ENCODE assay signal across 25 cellular contexts in genomic region chr9:136771907-136772306, GRCh38. TPM values are rescaled to one million over a fixed set of nuclear protein-coding genes. Genes with fewer than 3 reads are reported as not detected.
DNase-seq lines count a peak whose midpoint lies in the region; ATAC-seq and TF ChIP-seq lines count a peak whose summit lies in the region.
"Had no signal": no experiment of that assay in that cellular context is flagged by ENCODE, and none has a peak within 500 bp of the region (broad histone marks: within the 10 kb centered on the region; RNA-seq: fewer than 3 reads in every experiment).

No MANE protein-coding gene starts in this region.

- H3K27ac ChIP-seq in AG04450 (ENCODE audit: low read depth, low read length) (peak overlapping the region; percentile 11), neuronal stem cell (replicated peaks; ENCODE audit: low read length) (no peak overlapping the region)
- H3K27ac ChIP-seq: A549, PC-9 had no signal

- no peaks in the 10 kb centered on the region for H3K79me1 ChIP-seq in neuronal stem cell (ENCODE audit: low read depth, low read length)

- POLR2A ChIA-PET in AG04450 (lab: Yijun Ruan, JAX) = interaction anchor here (0.6 kb wide), 1 partner anchor 12 kb away, joined by 3 read pairs; no protein-coding TSS in a partner anchor

- H3K27me3 ChIP-seq in AG04450 (ENCODE audit: control insufficient read depth, insufficient read depth, low read length) = peaks cover 9% of the 10 kb centered on the region
- H3K27me3 ChIP-seq in neuronal stem cell (ENCODE audit: control insufficient read depth in 3 of 3, insufficient read depth in 3 of 3, low read depth in 1 of 3, low read length in 3 of 3) = peaks cover 0 to 8% (median 2%) of the 10 kb centered on the region in 3 experiments

- no peak overlapping the region for H3K18ac ChIP-seq in neuronal stem cell (ENCODE audit: low read length)

- H2BK12ac ChIP-seq in neuronal stem cell (ENCODE audit: low read length) = no peak overlapping the region

- H3K36me3 Mint-ChIP-seq in T-helper 17 cell (ENCODE audit: low read depth) = no peaks in the 10 kb centered on the region
- H3K36me3 Mint-ChIP-seq: CD4-positive, alpha-beta memory T cell had no signal

- CTCF ChIA-PET in AG04450 (lab: Charles Lee) = interaction anchor here (0.9 to 1.2 kb wide), 2 partner anchors 11 to 45 kb away, joined by 3 to 8 read pairs; no protein-coding TSS in a partner anchor

- no peak overlapping the region for H3K4me2 ChIP-seq in neuronal stem cell (ENCODE audit: insufficient read depth, low read length, poor library complexity, severe bottlenecking)
- H3K4me2 ChIP-seq: A549, GM23338, PC-9 had no signal

- DNase-seq in AG04450 (ENCODE audit: low read depth, low spot score) (no peak), GM13977 (ENCODE audit: low spot score) (peak; percentile 7), T-helper 17 cell (no peak), neuronal stem cell (ENCODE audit: low spot score) (no peak), sciatic nerve (ENCODE audit: low spot score) (no peak)
- DNase-seq in stimulated activated CD4-positive, alpha-beta T cell treated with anti-CD3 and anti-CD28 coated beads, Interleukin-15, amount 100 ng/mL, for 24 hours = no peak
- DNase-seq: C1 segment of cervical spinal cord; Caco-2; CD4-positive, alpha-beta memory T cell; KG1; MG63; NCI-H1417; NCI-H1694; NCI-H2029 treated with DMSO at 0.1 percent for 48 hours; NCI-H2227 treated with DMSO at 0.1 percent for 48 hours; NCI-H526 treated with DMSO at 0.1 percent for 48 hours; PC-9; RPMI8226; SHP77 had no signal

- ATAC-seq in T-helper 17 cell (no peak), sciatic nerve (no peak), GM18511 (IDR thresholded peaks at IDR 0.05; ENCODE audit: unreplicated experiment) (no peak)
- ATAC-seq: A549, GM23338 had no signal

- H3K23ac ChIP-seq in neuronal stem cell (ENCODE audit: low read depth, low read length, poor library complexity) = no peak overlapping the region

- H3K4me1 ChIP-seq in neuronal stem cell (ENCODE audit: control insufficient read depth in 2 of 2, insufficient read depth in 1 of 2, low read depth in 1 of 2, low read length in 2 of 2) = peaks cover 2% of the 10 kb centered on the region in 2 donors
- H3K4me1 ChIP-seq: HAP-1 had no signal

- intact Hi-C loops in sciatic nerve (cut with DNase I) = no loop called here

- peaks cover 9% of the 10 kb centered on the region for H3K9me3 ChIP-seq in AG04450 (ENCODE audit: control insufficient read depth, insufficient read depth, low read length)
- H3K9me3 ChIP-seq in T-helper 17 cell (ENCODE audit: control insufficient read depth, low read length, poor library complexity, severe bottlenecking) = no peaks in the 10 kb centered on the region
- peaks cover 6 to 12% of the 10 kb centered on the region in 2 donors for H3K9me3 ChIP-seq in neuronal stem cell (replicated peaks in 1 of 2; ENCODE audit: control insufficient read depth in 2 of 2, insufficient read depth in 1 of 2, low read depth in 1 of 2, low read length in 2 of 2)
- H3K9me3 ChIP-seq: HAP-1 had no signal

- TF ChIP-seq CTCF in AG04450 (IDR thresholded peaks at IDR 0.05; ENCODE audit: low read depth, low read length) = no peak
- TF ChIP-seq CTCF in GM13977 (IDR thresholded peaks at IDR 0.05; ENCODE audit: extremely low read depth, insufficient read depth, missing control alignments) = no peak

- H4K8ac ChIP-seq in neuronal stem cell (ENCODE audit: low read depth, low read length) = no peak overlapping the region

- H3K4me3 Mint-ChIP-seq in T-helper 17 cell = no peak overlapping the region
- H3K4me3 Mint-ChIP-seq: CD4-positive, alpha-beta memory T cell; GM23338 had no signal

- no peak overlapping the region for H3K4ac ChIP-seq in neuronal stem cell (ENCODE audit: low read length)

- H2BK120ac ChIP-seq in neuronal stem cell (ENCODE audit: low read depth, low read length) = no peak overlapping the region

- no peak overlapping the region for H2BK15ac ChIP-seq in neuronal stem cell (ENCODE audit: low read length)

- H2AK5ac ChIP-seq in neuronal stem cell (ENCODE audit: low read depth, low read length) = peak overlapping the region; percentile 61

- in situ Hi-C loops in GM13977 (cut with MboI; ENCODE audit: low pct_unique_long_range_greater_than_20kb, low sequenced_read_pairs, unreplicated experiment) = loop anchor here (10.0 kb wide), 1 partner anchor 263 kb away; the partner anchor contains the start of gene FUT7

- WGBS in neuronal stem cell (ENCODE audit: extremely low coverage in 2 of 2, insufficient read length in 2 of 2, insufficient replicate concordance in 1 of 2), 2 donors = no CpG with 5 or more reads among the region's 3 CpGs

- no peak overlapping the region for H2BK5ac ChIP-seq in neuronal stem cell (ENCODE audit: low read length)

- H3K4me3 ChIP-seq in AG04450 (ENCODE audit: low read depth, low read length) = no peak overlapping the region
- no peak overlapping the region for H3K4me3 ChIP-seq in neuronal stem cell (ENCODE audit: low read length in 2 of 2)
- H3K4me3 ChIP-seq: A549, GM23338, HAP-1, MG63, PC-9 had no signal

- H3K14ac ChIP-seq in neuronal stem cell (ENCODE audit: low read length) = no peak overlapping the region

- H4K91ac ChIP-seq in neuronal stem cell (ENCODE audit: low read depth, low read length, poor library complexity) = no peak overlapping the region

- H2AFZ ChIP-seq in neuronal stem cell (ENCODE audit: low read length) = no peak overlapping the region
- H2AFZ ChIP-seq: GM23338, PC-9 had no signal

- H3K9ac ChIP-seq in neuronal stem cell (ENCODE audit: low read depth, low read length, poor library complexity) = no peak overlapping the region

- no peaks in the 10 kb centered on the region for H3K36me3 ChIP-seq in neuronal stem cell (replicated peaks in 1 of 2; ENCODE audit: control insufficient read depth in 2 of 2, insufficient read depth in 2 of 2, low read length in 2 of 2)
- H3K36me3 ChIP-seq: HAP-1, MG63 had no signal

- peak overlapping the region; percentile 51 for H3K27ac Mint-ChIP-seq in T-helper 17 cell
- H3K27ac Mint-ChIP-seq: GM23338 had no signal

- peaks cover 18% of the 10 kb centered on the region for H3K27me3 Mint-ChIP-seq in T-helper 17 cell

- peaks cover 11% of the 10 kb centered on the region for H3K4me1 Mint-ChIP-seq in T-helper 17 cell

RNA-seq across cellular contexts. Expression of gene LCN15, which starts 7.6 kb away (rescaled TPM):
- not detected in 2 replicates for polyA plus RNA-seq in AG04450 (2011; rRNA removed)
- polyA minus RNA-seq in AG04450 (2011; rRNA and poly(A)+ RNA removed) = not detected in 2 replicates
- total RNA-seq in T-helper 17 cell (not detected), sciatic nerve (not detected)
- 0.03 TPM for polyA plus RNA-seq in neuronal stem cell (2013, experiment 1 of 2)
- 0.08 TPM for polyA plus RNA-seq in neuronal stem cell (2013, experiment 2 of 2)
- total RNA-seq: Caco-2; CD4-positive, alpha-beta memory T cell; NCI-H460; PC-9 had no signal
- polyA plus RNA-seq: CD4-positive, alpha-beta memory T cell had no signal

RNA-seq across cellular contexts. Expression of gene LCN8, which starts 13.9 kb away (rescaled TPM):
- not detected in 2 replicates for polyA plus RNA-seq in AG04450 (2011; rRNA removed)
- not detected in 2 replicates for polyA minus RNA-seq in AG04450 (2011; rRNA and poly(A)+ RNA removed)
- total RNA-seq in T-helper 17 cell (under 1 TPM in 1 of 2 donors, not detected in 1; 0.65 TPM), sciatic nerve (not detected)
- not detected for polyA plus RNA-seq in neuronal stem cell (2013, experiment 1 of 2)
- not detected for polyA plus RNA-seq in neuronal stem cell (2013, experiment 2 of 2)
- total RNA-seq: Caco-2; CD4-positive, alpha-beta memory T cell; GM23338; NCI-H460; PC-9; SK-MEL-5 had no signal
- polyA plus RNA-seq: A549, GM23338 had no signal

RNA-seq across cellular contexts. Expression of gene TMEM141, which starts 19.2 kb away (rescaled TPM):
- 34.9 and 44.3 TPM in 2 replicates for polyA plus RNA-seq in AG04450 (2011; rRNA removed)
- 9.3 and 18.9 TPM in 2 replicates for polyA minus RNA-seq in AG04450 (2011; rRNA and poly(A)+ RNA removed)
- total RNA-seq in T-helper 17 cell (10 to 100 TPM; 16.5 to 21.8 TPM), sciatic nerve (37.8 TPM)
- polyA plus RNA-seq in neuronal stem cell (2013, experiment 1 of 2) = 30.7 TPM
- 29.9 TPM for polyA plus RNA-seq in neuronal stem cell (2013, experiment 2 of 2)

RNA-seq across cellular contexts. Expression of gene LCN6, which starts 23.6 kb away (rescaled TPM):
- not detected in 2 replicates for polyA plus RNA-seq in AG04450 (2011; rRNA removed)
- polyA minus RNA-seq in AG04450 (2011; rRNA and poly(A)+ RNA removed) = not detected in 2 replicates
- total RNA-seq in T-helper 17 cell (not detected), sciatic nerve (7.0 TPM)
- not detected for polyA plus RNA-seq in neuronal stem cell (2013, experiment 1 of 2)
- not detected for polyA plus RNA-seq in neuronal stem cell (2013, experiment 2 of 2)
- total RNA-seq: Caco-2; CD4-positive, alpha-beta memory T cell; GM23338; NCI-H460; PC-9; SK-MEL-5 had no signal
- polyA plus RNA-seq: A549; CD4-positive, alpha-beta memory T cell; GM23338 had no signal

RNA-seq across cellular contexts. Expression of gene CCDC183, which starts 24.2 kb away (rescaled TPM):
- 0.05 and 0.21 TPM in 2 replicates for polyA plus RNA-seq in AG04450 (2011; rRNA removed)
- 0.55 TPM in 1 of 2 replicates, not detected in the other for polyA minus RNA-seq in AG04450 (2011; rRNA and poly(A)+ RNA removed)
- total RNA-seq in T-helper 17 cell (1 to 10 TPM; 1.8 to 2.2 TPM), sciatic nerve (2.5 TPM)
- polyA plus RNA-seq in neuronal stem cell (2013, experiment 1 of 2) = 2.7 TPM
- polyA plus RNA-seq in neuronal stem cell (2013, experiment 2 of 2) = 2.7 TPM
